In the genomic region with DNA sequence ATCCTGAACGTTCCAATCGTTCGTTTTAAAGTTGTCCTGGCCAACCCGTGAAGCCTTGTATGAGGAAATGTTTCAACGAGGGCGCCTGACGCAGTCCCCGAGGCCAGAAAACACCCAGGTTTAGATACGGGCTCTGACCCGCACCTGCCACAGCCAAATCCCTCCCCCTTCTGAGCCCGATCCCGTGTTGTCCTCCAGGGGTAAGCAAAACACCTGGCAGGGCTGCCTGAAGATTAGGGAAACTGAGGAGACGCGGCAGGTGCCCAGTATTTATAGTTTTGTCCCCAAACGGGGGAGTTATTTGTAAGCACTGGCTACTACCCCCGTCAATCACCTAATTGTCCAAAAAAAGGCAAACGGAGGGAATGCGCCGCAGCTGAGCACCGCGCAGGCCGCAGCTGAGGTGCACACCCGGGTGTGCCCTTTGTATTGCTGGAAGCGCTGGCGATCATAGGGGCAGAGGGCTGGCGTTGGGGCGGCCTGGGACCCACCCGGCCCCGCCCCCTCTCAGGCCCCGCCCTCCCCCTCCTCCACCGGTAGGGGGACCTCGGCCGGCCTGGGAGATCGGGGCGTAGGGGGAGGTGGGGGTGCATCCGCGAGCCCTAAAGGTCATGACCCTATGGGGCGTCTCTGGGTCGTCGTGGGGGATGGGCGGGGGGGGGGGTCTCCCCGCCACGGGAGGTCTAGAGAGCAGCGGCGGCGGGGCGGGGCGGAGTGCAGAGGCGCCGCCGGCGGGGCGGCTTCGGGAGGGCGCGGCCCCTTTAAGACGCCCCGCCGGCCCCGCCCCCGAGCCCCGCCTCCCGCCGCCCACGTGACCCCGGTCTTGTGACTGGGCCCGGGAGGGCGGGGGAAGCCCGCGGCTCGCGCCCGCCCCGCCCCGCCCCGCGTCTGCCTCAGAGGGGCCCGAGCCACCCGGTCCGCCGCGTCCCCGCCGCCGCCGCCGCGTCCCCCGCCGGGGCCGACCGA, we compare ENCODE assay signal across 8 cellular contexts. TPM values are rescaled to one million over a fixed set of nuclear protein-coding genes. Genes with fewer than 3 reads are reported as not detected.
DNase-seq lines count a peak whose midpoint lies in the region; ATAC-seq and TF ChIP-seq lines count a peak whose summit lies in the region.

Gene BRI3, plus strand, starts transcription at position 896 of the 966 bp plus-strand sequence. CDS start 110 bp downstream, outside the sequence.

- H3K4me2 ChIP-seq in KMS-11: peak within 1 kb of the TSS; percentile 100

- H3K27ac ChIP-seq in KMS-11: peak within 1 kb of the TSS; percentile 36; the same call in 1 of the 2 replicates

- no peaks in the 10 kb centered on the region for H3K9me3 Mint-ChIP-seq in natural killer cell

- H3K36me3 Mint-ChIP-seq in natural killer cell: no peaks in the 10 kb centered on the region

- peaks cover 16% of the 10 kb centered on the region for H3K4me1 ChIP-seq in KMS-11 (ENCODE audit: low read depth, poor library complexity, severe bottlenecking)

- TF ChIP-seq CTCF in KMS-11 (conservative IDR thresholded peaks at IDR 0.05; ENCODE audit: low read depth, low read length) (no peak), fibroblast of mammary gland (conservative IDR thresholded peaks at IDR 0.05; ENCODE audit: control insufficient read depth, insufficient read depth, low read depth, low read length) (no peak), natural killer cell (IDR thresholded peaks at IDR 0.05) (no peak)

- H3K27me3 ChIP-seq in KMS-11 (ENCODE audit: insufficient read depth, low read depth): no peaks in the 10 kb centered on the region

- intact Hi-C loops in natural killer cell (cut with micrococcal nuclease): loop anchor here (2.0 kb wide), 1 partner anchor 28 kb away; the partner anchor contains the start of gene TECPR1

- peak within 1 kb of the TSS; percentile 88 for H3K4me3 Mint-ChIP-seq in natural killer cell

- peak within 1 kb of the TSS; percentile 79 for H3K9ac ChIP-seq in KMS-11

- H3K79me2 ChIP-seq in KMS-11 (ENCODE audit: insufficient read depth, low read depth): peaks cover 13% of the 10 kb centered on the region

- ATAC-seq in GM21576 (IDR thresholded peaks at IDR 0.05; ENCODE audit: unreplicated experiment) (peak; percentile 79), natural killer cell (peak; percentile 81 to 93 (median 85))

- no peaks in the 10 kb centered on the region for H3K27me3 Mint-ChIP-seq in natural killer cell (ENCODE audit: low read depth in 2 of 2)

- peak; percentile 88 for DNase-seq in DMS153 treated with DMSO at 0.1 percent for 48 hours (lab: John Stamatoyannopoulos, UW; ENCODE audit: unreplicated experiment)
- peak; percentile 93 for DNase-seq in RKO (ENCODE audit: low spot score)
- peak; percentile 86 to 88 for DNase-seq in activated T-helper 1 cell treated with anti-CD3 and anti-CD28 coated beads, Interleukin-2, amount 50 U/mL, for 16 hours (ENCODE audit: low read depth in 1 of 2, low spot score in 1 of 2)
- DNase-seq in fibroblast of mammary gland (ENCODE audit: low read depth): peak; percentile 73
- peak; percentile 84 for DNase-seq in natural killer cell
- DNase-seq in stimulated activated naive CD4-positive, alpha-beta T cell treated with Interleukin-2 at 50 U/mL for 16 hours (lab: John Stamatoyannopoulos, UW): peak; percentile 95

- H3K36me3 ChIP-seq in KMS-11 (ENCODE audit: insufficient read depth): no peaks in the 10 kb centered on the region

- peak within 1 kb of the TSS; percentile 94 for H2AFZ ChIP-seq in KMS-11 (ENCODE audit: low read depth)

- no peak within 1 kb of the TSS for H3K4me3 ChIP-seq in KMS-11 (IDR thresholded peaks at IDR 0.05; ENCODE audit: insufficient read depth, low read depth, low read length)
- peak within 1 kb of the TSS; percentile 93 for H3K4me3 ChIP-seq in fibroblast of mammary gland (ENCODE audit: control insufficient read depth, low read depth, low read length)

- H3K27ac Mint-ChIP-seq in natural killer cell: peak within 1 kb of the TSS; percentile 74 to 87

- H4K20me1 ChIP-seq in KMS-11 (ENCODE audit: insufficient read depth): no peaks in the 10 kb centered on the region

- peaks cover 22 to 33% of the 10 kb centered on the region in 2 donors for H3K4me1 Mint-ChIP-seq in natural killer cell

RNA-seq across cellular contexts. Expression of gene BRI3, which starts in this region (rescaled TPM):
- total RNA-seq in natural killer cell: 10 to 100 TPM; 81.9 to 97.1 (median 90.0) TPM
